In the genomic region with DNA sequence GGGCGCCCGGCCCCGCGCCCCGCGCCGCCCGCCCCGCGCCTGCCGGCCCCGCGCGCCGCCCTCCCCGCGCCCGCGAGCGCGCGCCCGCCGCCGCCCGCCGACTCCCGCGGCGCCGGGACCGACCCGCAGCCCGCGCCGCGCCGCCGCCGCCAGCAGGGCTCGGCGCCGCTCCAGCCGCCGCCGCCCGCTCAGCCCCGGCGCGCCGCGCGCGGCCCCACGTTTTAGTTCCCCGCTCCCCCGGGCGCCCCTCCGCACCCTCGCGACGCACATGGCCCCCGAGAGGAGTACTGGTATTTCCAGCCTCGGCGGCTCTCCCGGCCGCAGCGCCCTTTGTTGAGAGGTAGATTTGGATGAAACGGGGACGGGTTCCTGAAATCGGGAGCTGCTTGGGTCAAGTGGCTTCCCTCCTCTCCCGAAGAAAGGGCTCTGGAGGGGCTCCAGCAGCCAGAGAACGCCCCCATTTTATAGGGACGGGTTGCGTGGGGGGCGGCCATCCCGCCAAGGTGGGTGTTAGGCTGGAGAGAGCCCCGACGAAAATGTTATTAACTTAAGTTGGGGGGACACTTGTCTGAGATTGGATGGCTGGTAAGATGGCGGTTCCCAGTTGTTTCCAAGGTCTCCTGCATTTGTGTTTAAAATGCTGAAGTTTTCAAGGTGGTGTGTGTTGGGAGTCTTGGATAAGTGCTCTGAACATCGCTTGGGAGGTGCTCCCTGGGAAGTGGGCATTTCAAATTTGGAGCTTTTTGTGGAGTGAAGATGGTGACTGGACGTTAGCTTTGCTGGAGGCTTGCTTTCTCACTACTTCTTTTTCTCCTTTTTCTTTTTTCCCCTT, we compare ENCODE assay signal across 8 cellular contexts. TPM values are rescaled to one million over a fixed set of nuclear protein-coding genes. Genes with fewer than 3 reads are reported as not detected.
DNase-seq lines count a peak whose midpoint lies in the region; ATAC-seq, FAIRE-seq and TF ChIP-seq lines count a peak whose summit lies in the region.

No MANE protein-coding gene starts in this region.

- H3K4me1 ChIP-seq in adipocyte (ENCODE audit: control insufficient read depth, insufficient read depth, low read length) = peaks cover 50% of the 10 kb centered on the region
- no peaks in the 10 kb centered on the region; the same call in 1 of the 2 replicates for H3K4me1 ChIP-seq in iPS DF 6.9 (ENCODE audit: control insufficient read depth, insufficient read depth, low read length)
- H3K4me1 ChIP-seq in gastrocnemius medialis = peaks cover 44 to 58% of the 10 kb centered on the region in 2 donors

- H3K27me3 ChIP-seq in adipocyte (replicated peaks; ENCODE audit: control insufficient read depth, insufficient read depth, low read length) = no peaks in the 10 kb centered on the region
- peaks cover 34% of the 10 kb centered on the region for H3K27me3 ChIP-seq in iPS DF 6.9 (ENCODE audit: control insufficient read depth, insufficient read depth, low read length)
- H3K27me3 ChIP-seq in gastrocnemius medialis = peaks cover 10 to 25% (median 16%) of the 10 kb centered on the region in 3 donors

- H3K27ac ChIP-seq in iPS DF 6.9 (ENCODE audit: low read length) = no peak overlapping the region
- peak overlapping the region in 1 of 4 donors; percentile 55 for H3K27ac ChIP-seq in gastrocnemius medialis

- H3K4me3 ChIP-seq in adipocyte (ENCODE audit: low read length) (peak overlapping the region; percentile 93), iPS DF 6.9 (ENCODE audit: low read length) (peak overlapping the region; percentile 59; the same call in 1 of the 2 replicates), gastrocnemius medialis (peak overlapping the region; percentile 63 to 88 (median 80))

- no CpG with 5 or more reads among the region's 82 CpGs for WGBS in iPS DF 6.9 (ENCODE audit: insufficient coverage, insufficient read length)

- no peaks in the 10 kb centered on the region for H3K9me3 ChIP-seq in adipocyte (ENCODE audit: control insufficient read depth, low read length)
- no peaks in the 10 kb centered on the region for H3K9me3 ChIP-seq in iPS DF 6.9 (ENCODE audit: control insufficient read depth, insufficient read depth, low read length)
- H3K9me3 ChIP-seq in gastrocnemius medialis = no peaks in the 10 kb centered on the region

- peak; percentile 64 for DNase-seq in Caki2 (ENCODE audit: low read depth)
- DNase-seq in Kasumi-1 (lab: John Stamatoyannopoulos, UW) = peak; percentile 38 to 45
- DNase-seq in adipocyte (ENCODE audit: low read depth) = peak; percentile 63
- DNase-seq in iPS DF 6.9 (ENCODE audit: low read depth, low spot score) = no peak
- DNase-seq in gastrocnemius medialis = no peak
- no peak for DNase-seq in T-helper 9 cell
- DNase-seq in D721Med (ENCODE audit: insufficient read length, low spot score) = no peak

- FAIRE-seq in D721Med (lab: Jason Lieb, UNC) = no peak

- H3K36me3 ChIP-seq in adipocyte (ENCODE audit: control insufficient read depth, insufficient read depth, low read length, severe bottlenecking) (peaks cover 4% of the 10 kb centered on the region), iPS DF 6.9 (ENCODE audit: control insufficient read depth, insufficient read depth, low read length) (no peaks in the 10 kb centered on the region), gastrocnemius medialis (peaks cover 0 to 8% of the 10 kb centered on the region in 2 donors)

- intact Hi-C loops in gastrocnemius medialis (cut with DNase I; ENCODE audit: low total_unique reads) = loop anchor here (5.0 to 10.0 kb wide), 5 partner anchors 115 to 1113 kb away; a partner anchor contains a TSS

- TF ChIP-seq CTCF in gastrocnemius medialis (IDR thresholded peaks at IDR 0.05 in 4 of 5, conservative IDR thresholded peaks at IDR 0.05 in 1 of 5) (no peak), D721Med (IDR thresholded peaks at IDR 0.05; ENCODE audit: insufficient read depth, missing control alignments) (no peak)

- peak overlapping the region; percentile 88 for H3K9ac ChIP-seq in adipocyte (ENCODE audit: low read length)

- no peak for TF ChIP-seq POLR2A in gastrocnemius medialis (IDR thresholded peaks at IDR 0.05)

- in situ Hi-C loops in Caki2 (cut with HindIII; ENCODE audit: low pct_unique_long_range_greater_than_20kb, low sequenced_read_pairs) (no loop called here), gastrocnemius medialis (cut with MboI; ENCODE audit: low sequenced_read_pairs in 4 of 4) (loop anchor here in 3 of 4 donors (10.0 to 25.0 kb wide), 3 partner anchors 797 to 1115 kb away; a partner anchor contains a TSS)

- ATAC-seq in gastrocnemius medialis (no peak), HG02623 (IDR thresholded peaks at IDR 0.05; ENCODE audit: unreplicated experiment) (no peak)

RNA-seq across cellular contexts. Expression of a gene that starts 1.1 kb away (rescaled TPM):
- total RNA-seq in Caki2 (2014; rRNA removed; shearing (Covaris generic); ENCODE audit: low replicate concordance) = 31.9 and 58.8 TPM in 2 replicates
- total RNA-seq in gastrocnemius medialis = 10 to 100 TPM; 22.4 to 68.4 (median 57.6) TPM

RNA-seq across cellular contexts. Expression of a gene that starts 5.9 kb away (rescaled TPM):
- 70.6 and 91.7 TPM in 2 replicates for total RNA-seq in Caki2 (2014; rRNA removed; shearing (Covaris generic); ENCODE audit: low replicate concordance)
- 10 to 100 TPM; 26.8 to 50.9 (median 37.9) TPM for total RNA-seq in gastrocnemius medialis

RNA-seq across cellular contexts. Expression of a gene that starts 23.2 kb away (rescaled TPM):
- total RNA-seq in Caki2 (2014; rRNA removed; shearing (Covaris generic); ENCODE audit: low replicate concordance) = not detected in 2 replicates
- total RNA-seq in gastrocnemius medialis = under 1 TPM in 1 of 4 donors, not detected in 3; 0.12 TPM

Comparison
In these comparisons a context has a peak if more than half of its experiments do, and no peak if none do; other contexts are left out.
1. DNase-seq: peak in Caki2 (single experiment), Kasumi-1 (2 of 2) and adipocyte (single experiment); none in iPS DF 6.9 (single experiment), gastrocnemius medialis (0 of 2), T-helper 9 cell (single experiment) and D721Med (single experiment).
2. Peak in every context shown above with its lines, with median percentiles within 50 percentile points of each other: H3K4me3 ChIP-seq.